In the genomic region with DNA sequence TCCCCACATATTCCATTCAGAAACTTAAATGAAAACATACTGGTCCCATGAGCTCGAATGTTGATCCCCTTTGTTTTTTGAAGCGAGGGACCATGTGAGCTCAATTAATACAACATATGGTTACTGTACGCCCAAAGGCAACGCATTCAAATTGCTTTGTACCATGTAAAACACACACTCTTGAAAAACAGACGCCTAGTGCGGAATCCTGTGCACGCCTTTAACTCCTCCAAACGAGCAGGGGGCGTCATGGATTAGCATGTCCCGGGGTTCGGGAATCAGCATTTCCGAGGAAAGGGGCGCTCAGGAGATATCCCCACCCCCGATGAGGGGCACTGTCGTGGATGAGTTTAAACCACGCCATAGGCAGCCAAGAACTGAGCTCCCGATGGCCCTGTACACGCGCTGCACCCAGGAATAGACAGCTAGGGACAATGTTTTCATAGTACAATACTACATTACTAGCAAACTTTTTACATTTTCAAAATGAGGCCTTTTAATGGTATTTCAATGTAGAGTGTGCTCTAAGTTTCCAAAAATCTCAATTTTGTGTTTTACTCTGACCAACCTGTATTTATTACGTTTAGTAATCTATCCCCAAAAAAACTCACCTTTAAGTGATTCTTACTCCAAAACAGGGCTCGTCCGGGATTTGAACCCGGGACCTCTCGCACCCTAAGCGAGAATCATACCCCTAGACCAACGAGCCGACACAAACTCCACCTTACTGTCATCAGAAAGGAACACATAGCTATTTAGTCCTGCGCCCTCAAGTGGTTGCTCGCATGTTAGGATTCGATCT, we compare ENCODE assay signal across 1 cellular context.
TF ChIP-seq lines count a peak whose summit lies in the region.

No MANE protein-coding gene starts in this region.

TF ChIP-seq in H1, 55 proteins besides CTCF, POLR2A, EP300 and RAD21:
- TF ChIP-seq CTBP2 (IDR thresholded peaks at IDR 0.05; ENCODE audit: borderline replicate concordance, insufficient read depth, insufficient read length, low read length), result no peak
- peak; percentile 71; the same call in 1 of the 2 replicates for TF ChIP-seq SP4 (IDR thresholded peaks at IDR 0.05; ENCODE audit: low read length)
- TF ChIP-seq KDM1A (IDR thresholded peaks at IDR 0.05; ENCODE audit: borderline replicate concordance, low read length), result no peak
- TF ChIP-seq TCF12 (IDR thresholded peaks at IDR 0.05; ENCODE audit: low read depth, low read length), result no peak
- TF ChIP-seq POU5F1 (IDR thresholded peaks at IDR 0.05; ENCODE audit: low read depth, low read length), result 0 out of 2 replicates have a peak, but pooled peaks have one; percentile 18
- TF ChIP-seq GTF2F1 (IDR thresholded peaks at IDR 0.05; ENCODE audit: borderline replicate concordance, low read depth, low read length), result no peak
- no peak for TF ChIP-seq BCL11A (IDR thresholded peaks at IDR 0.05; ENCODE audit: low read depth in 2 of 2, low read length in 2 of 2)
- no peak for TF ChIP-seq FOSL1 (IDR thresholded peaks at IDR 0.05; ENCODE audit: insufficient read depth, low read depth, low read length)
- TF ChIP-seq HDAC2 (IDR thresholded peaks at IDR 0.05; ENCODE audit: borderline replicate concordance in 1 of 2, low read depth in 2 of 2, low read length in 2 of 2), result no peak
- no peak for TF ChIP-seq JUN (IDR thresholded peaks at IDR 0.05; ENCODE audit: low read depth, low read length)
- no peak for TF ChIP-seq YY1 (IDR thresholded peaks at IDR 0.05; ENCODE audit: low read depth, low read length)
- TF ChIP-seq, protein P1, sequence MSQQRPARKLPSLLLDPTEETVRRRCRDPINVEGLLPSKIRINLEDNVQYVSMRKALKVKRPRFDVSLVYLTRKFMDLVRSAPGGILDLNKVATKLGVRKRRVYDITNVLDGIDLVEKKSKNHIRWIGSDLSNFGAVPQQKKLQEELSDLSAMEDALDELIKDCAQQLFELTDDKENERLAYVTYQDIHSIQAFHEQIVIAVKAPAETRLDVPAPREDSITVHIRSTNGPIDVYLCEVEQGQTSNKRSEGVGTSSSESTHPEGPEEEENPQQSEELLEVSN (IDR thresholded peaks at IDR 0.05), result no peak
- no peak for TF ChIP-seq CBX5 (IDR thresholded peaks at IDR 0.05; ENCODE audit: low read depth, low read length)
- peak; percentile 70 for TF ChIP-seq TAF7 (optimal IDR thresholded peaks at IDR 0.05; ENCODE audit: borderline replicate concordance, low read depth, low read length)
- TF ChIP-seq TEAD4 (IDR thresholded peaks at IDR 0.05; ENCODE audit: low read depth, low read length), result peak; percentile 83
- TF ChIP-seq SIX5 (IDR thresholded peaks at IDR 0.05; ENCODE audit: low read depth, low read length), result no peak
- no peak for TF ChIP-seq TAF1 (IDR thresholded peaks at IDR 0.05; ENCODE audit: low read depth, low read length)
- peak; percentile 35 for TF ChIP-seq HDAC6 (IDR thresholded peaks at IDR 0.05; ENCODE audit: low read depth, low read length)
- TF ChIP-seq, protein P2, sequence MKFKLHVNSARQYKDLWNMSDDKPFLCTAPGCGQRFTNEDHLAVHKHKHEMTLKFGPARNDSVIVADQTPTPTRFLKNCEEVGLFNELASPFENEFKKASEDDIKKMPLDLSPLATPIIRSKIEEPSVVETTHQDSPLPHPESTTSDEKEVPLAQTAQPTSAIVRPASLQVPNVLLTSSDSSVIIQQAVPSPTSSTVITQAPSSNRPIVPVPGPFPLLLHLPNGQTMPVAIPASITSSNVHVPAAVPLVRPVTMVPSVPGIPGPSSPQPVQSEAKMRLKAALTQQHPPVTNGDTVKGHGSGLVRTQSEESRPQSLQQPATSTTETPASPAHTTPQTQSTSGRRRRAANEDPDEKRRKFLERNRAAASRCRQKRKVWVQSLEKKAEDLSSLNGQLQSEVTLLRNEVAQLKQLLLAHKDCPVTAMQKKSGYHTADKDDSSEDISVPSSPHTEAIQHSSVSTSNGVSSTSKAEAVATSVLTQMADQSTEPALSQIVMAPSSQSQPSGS (IDR thresholded peaks at IDR 0.05; ENCODE audit: low read length), result peak; percentile 84
- no peak; the same call in 1 of the 2 replicates for TF ChIP-seq RBBP5 (IDR thresholded peaks at IDR 0.05; ENCODE audit: borderline replicate concordance, low read depth, low read length)
- no peak for TF ChIP-seq KDM4A (IDR thresholded peaks at IDR 0.05; ENCODE audit: low read depth, low read length, severe bottlenecking)
- TF ChIP-seq CHD1 (IDR thresholded peaks at IDR 0.05; ENCODE audit: low read depth, low read length), result no peak
- 0 out of 2 replicates have a peak, but pooled peaks have one; percentile 18 for TF ChIP-seq JUND (IDR thresholded peaks at IDR 0.05; ENCODE audit: low read length)
- no peak for TF ChIP-seq BRCA1 (IDR thresholded peaks at IDR 0.05; ENCODE audit: low read depth, low read length)
- TF ChIP-seq EZH2 (IDR thresholded peaks at IDR 0.05; ENCODE audit: low read depth, low read length, severe bottlenecking), result no peak
- TF ChIP-seq SRF (IDR thresholded peaks at IDR 0.05; ENCODE audit: low read depth, low read length), result no peak
- no peak for TF ChIP-seq RNF2 (IDR thresholded peaks at IDR 0.05; ENCODE audit: borderline replicate concordance, low read depth, low read length, missing control alignments, poor library complexity, severe bottlenecking)
- peak; percentile 85; the same call in 1 of the 2 replicates for TF ChIP-seq MAFK (IDR thresholded peaks at IDR 0.05; ENCODE audit: low read depth, low read length)
- TF ChIP-seq CEBPB (IDR thresholded peaks at IDR 0.05; ENCODE audit: low read depth, low read length), result peak; percentile 56; the same call in 1 of the 2 replicates
- peak; percentile 44 to 72; a peak in 2 of 4 replicates for TF ChIP-seq SIN3A (conservative IDR thresholded peaks at IDR 0.05 in 1 of 2, IDR thresholded peaks at IDR 0.05 in 1 of 2; ENCODE audit: low read depth in 1 of 2, low read length in 2 of 2)
- no peak for TF ChIP-seq SP2 (IDR thresholded peaks at IDR 0.05; ENCODE audit: low read length)
- no peak for TF ChIP-seq EGR1 (IDR thresholded peaks at IDR 0.05; ENCODE audit: borderline replicate concordance, low read depth, low read length)
- TF ChIP-seq CBX8 (IDR thresholded peaks at IDR 0.05; ENCODE audit: borderline replicate concordance, low read depth, low read length), result no peak
- TF ChIP-seq, protein P3, sequence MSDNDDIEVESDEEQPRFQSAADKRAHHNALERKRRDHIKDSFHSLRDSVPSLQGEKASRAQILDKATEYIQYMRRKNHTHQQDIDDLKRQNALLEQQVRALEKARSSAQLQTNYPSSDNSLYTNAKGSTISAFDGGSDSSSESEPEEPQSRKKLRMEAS (IDR thresholded peaks at IDR 0.05), result peak; percentile 19; the same call in 1 of the 2 replicates
- no peak for TF ChIP-seq POLR2AphosphoS5 (IDR thresholded peaks at IDR 0.05; ENCODE audit: low read depth, low read length)
- TF ChIP-seq, protein P4, sequence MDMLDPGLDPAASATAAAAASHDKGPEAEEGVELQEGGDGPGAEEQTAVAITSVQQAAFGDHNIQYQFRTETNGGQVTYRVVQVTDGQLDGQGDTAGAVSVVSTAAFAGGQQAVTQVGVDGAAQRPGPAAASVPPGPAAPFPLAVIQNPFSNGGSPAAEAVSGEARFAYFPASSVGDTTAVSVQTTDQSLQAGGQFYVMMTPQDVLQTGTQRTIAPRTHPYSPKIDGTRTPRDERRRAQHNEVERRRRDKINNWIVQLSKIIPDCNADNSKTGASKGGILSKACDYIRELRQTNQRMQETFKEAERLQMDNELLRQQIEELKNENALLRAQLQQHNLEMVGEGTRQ (IDR thresholded peaks at IDR 0.05; ENCODE audit: low read length), result no peak
- TF ChIP-seq KDM5A (IDR thresholded peaks at IDR 0.05; ENCODE audit: low read length), result no peak
- TF ChIP-seq ASH2L (IDR thresholded peaks at IDR 0.05; ENCODE audit: low read length), result no peak
- TF ChIP-seq SP1 (IDR thresholded peaks at IDR 0.05; ENCODE audit: low read depth, low read length), result no peak
- no peak for TF ChIP-seq NANOG (IDR thresholded peaks at IDR 0.05; ENCODE audit: insufficient read depth, low read depth, low read length, poor library complexity, severe bottlenecking)
- TF ChIP-seq NRF1 (IDR thresholded peaks at IDR 0.05; ENCODE audit: low read depth, low read length), result peak; percentile 27; the same call in 1 of the 2 replicates
- no peak for TF ChIP-seq RXRA (IDR thresholded peaks at IDR 0.05; ENCODE audit: insufficient read depth, low read depth, low read length)
- no peak; the same call in 1 of the 2 replicates for TF ChIP-seq BACH1 (IDR thresholded peaks at IDR 0.05; ENCODE audit: low read length)
- no peak for TF ChIP-seq PHF8 (conservative IDR thresholded peaks at IDR 0.05; ENCODE audit: low read depth, low read length)
- no peak for TF ChIP-seq CHD2 (IDR thresholded peaks at IDR 0.05; ENCODE audit: low read length)
- no peak for TF ChIP-seq SUZ12 (IDR thresholded peaks at IDR 0.05; ENCODE audit: low read length)
- TF ChIP-seq TBP (IDR thresholded peaks at IDR 0.05; ENCODE audit: low read depth, low read length), result peak; percentile 100
- TF ChIP-seq ZNF274 (IDR thresholded peaks at IDR 0.05; ENCODE audit: borderline replicate concordance, extremely low read depth, low read length), result no peak
- no peak for TF ChIP-seq SIRT6 (IDR thresholded peaks at IDR 0.05; ENCODE audit: low read length)
- TF ChIP-seq CREB1 (IDR thresholded peaks at IDR 0.05), result peak; percentile 53; the same call in 1 of the 2 replicates
- TF ChIP-seq, protein P5, sequence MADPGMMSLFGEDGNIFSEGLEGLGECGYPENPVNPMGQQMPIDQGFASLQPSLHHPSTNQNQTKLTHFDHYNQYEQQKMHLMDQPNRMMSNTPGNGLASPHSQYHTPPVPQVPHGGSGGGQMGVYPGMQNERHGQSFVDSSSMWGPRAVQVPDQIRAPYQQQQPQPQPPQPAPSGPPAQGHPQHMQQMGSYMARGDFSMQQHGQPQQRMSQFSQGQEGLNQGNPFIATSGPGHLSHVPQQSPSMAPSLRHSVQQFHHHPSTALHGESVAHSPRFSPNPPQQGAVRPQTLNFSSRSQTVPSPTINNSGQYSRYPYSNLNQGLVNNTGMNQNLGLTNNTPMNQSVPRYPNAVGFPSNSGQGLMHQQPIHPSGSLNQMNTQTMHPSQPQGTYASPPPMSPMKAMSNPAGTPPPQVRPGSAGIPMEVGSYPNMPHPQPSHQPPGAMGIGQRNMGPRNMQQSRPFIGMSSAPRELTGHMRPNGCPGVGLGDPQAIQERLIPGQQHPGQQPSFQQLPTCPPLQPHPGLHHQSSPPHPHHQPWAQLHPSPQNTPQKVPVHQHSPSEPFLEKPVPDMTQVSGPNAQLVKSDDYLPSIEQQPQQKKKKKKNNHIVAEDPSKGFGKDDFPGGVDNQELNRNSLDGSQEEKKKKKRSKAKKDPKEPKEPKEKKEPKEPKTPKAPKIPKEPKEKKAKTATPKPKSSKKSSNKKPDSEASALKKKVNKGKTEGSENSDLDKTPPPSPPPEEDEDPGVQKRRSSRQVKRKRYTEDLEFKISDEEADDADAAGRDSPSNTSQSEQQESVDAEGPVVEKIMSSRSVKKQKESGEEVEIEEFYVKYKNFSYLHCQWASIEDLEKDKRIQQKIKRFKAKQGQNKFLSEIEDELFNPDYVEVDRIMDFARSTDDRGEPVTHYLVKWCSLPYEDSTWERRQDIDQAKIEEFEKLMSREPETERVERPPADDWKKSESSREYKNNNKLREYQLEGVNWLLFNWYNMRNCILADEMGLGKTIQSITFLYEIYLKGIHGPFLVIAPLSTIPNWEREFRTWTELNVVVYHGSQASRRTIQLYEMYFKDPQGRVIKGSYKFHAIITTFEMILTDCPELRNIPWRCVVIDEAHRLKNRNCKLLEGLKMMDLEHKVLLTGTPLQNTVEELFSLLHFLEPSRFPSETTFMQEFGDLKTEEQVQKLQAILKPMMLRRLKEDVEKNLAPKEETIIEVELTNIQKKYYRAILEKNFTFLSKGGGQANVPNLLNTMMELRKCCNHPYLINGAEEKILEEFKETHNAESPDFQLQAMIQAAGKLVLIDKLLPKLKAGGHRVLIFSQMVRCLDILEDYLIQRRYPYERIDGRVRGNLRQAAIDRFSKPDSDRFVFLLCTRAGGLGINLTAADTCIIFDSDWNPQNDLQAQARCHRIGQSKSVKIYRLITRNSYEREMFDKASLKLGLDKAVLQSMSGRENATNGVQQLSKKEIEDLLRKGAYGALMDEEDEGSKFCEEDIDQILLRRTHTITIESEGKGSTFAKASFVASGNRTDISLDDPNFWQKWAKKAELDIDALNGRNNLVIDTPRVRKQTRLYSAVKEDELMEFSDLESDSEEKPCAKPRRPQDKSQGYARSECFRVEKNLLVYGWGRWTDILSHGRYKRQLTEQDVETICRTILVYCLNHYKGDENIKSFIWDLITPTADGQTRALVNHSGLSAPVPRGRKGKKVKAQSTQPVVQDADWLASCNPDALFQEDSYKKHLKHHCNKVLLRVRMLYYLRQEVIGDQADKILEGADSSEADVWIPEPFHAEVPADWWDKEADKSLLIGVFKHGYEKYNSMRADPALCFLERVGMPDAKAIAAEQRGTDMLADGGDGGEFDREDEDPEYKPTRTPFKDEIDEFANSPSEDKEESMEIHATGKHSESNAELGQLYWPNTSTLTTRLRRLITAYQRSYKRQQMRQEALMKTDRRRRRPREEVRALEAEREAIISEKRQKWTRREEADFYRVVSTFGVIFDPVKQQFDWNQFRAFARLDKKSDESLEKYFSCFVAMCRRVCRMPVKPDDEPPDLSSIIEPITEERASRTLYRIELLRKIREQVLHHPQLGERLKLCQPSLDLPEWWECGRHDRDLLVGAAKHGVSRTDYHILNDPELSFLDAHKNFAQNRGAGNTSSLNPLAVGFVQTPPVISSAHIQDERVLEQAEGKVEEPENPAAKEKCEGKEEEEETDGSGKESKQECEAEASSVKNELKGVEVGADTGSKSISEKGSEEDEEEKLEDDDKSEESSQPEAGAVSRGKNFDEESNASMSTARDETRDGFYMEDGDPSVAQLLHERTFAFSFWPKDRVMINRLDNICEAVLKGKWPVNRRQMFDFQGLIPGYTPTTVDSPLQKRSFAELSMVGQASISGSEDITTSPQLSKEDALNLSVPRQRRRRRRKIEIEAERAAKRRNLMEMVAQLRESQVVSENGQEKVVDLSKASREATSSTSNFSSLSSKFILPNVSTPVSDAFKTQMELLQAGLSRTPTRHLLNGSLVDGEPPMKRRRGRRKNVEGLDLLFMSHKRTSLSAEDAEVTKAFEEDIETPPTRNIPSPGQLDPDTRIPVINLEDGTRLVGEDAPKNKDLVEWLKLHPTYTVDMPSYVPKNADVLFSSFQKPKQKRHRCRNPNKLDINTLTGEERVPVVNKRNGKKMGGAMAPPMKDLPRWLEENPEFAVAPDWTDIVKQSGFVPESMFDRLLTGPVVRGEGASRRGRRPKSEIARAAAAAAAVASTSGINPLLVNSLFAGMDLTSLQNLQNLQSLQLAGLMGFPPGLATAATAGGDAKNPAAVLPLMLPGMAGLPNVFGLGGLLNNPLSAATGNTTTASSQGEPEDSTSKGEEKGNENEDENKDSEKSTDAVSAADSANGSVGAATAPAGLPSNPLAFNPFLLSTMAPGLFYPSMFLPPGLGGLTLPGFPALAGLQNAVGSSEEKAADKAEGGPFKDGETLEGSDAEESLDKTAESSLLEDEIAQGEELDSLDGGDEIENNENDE (IDR thresholded peaks at IDR 0.05; ENCODE audit: insufficient replicate concordance, low read length), result no peak
- TF ChIP-seq RFX5 (IDR thresholded peaks at IDR 0.05; ENCODE audit: borderline replicate concordance, low read depth, low read length), result no peak
- no peak for TF ChIP-seq SAP30 (IDR thresholded peaks at IDR 0.05; ENCODE audit: insufficient read depth, insufficient replicate concordance, low read length)
- TF ChIP-seq, protein P6, sequence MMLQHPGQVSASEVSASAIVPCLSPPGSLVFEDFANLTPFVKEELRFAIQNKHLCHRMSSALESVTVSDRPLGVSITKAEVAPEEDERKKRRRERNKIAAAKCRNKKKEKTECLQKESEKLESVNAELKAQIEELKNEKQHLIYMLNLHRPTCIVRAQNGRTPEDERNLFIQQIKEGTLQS (IDR thresholded peaks at IDR 0.05; ENCODE audit: insufficient read depth, low read depth, low read length), result no peak
- no peak for TF ChIP-seq GABPA (IDR thresholded peaks at IDR 0.05; ENCODE audit: borderline replicate concordance, insufficient read depth, low read length)
